Comparison of ENCODE assay signal across 1 cellular context in genomic region chr3:186571644-186572013, GRCh38.
TF ChIP-seq lines count a peak whose summit lies in the region.

No MANE protein-coding gene starts in this region.

TF ChIP-seq in liver, 16 proteins besides CTCF, POLR2A, EP300 and RAD21 (continued from another document):
- TF ChIP-seq HNF4G (IDR thresholded peaks at IDR 0.05) (no peak), JUND (IDR thresholded peaks at IDR 0.05) (no peak), REST (IDR thresholded peaks at IDR 0.05) (no peak)
- TF ChIP-seq, protein P1, sequence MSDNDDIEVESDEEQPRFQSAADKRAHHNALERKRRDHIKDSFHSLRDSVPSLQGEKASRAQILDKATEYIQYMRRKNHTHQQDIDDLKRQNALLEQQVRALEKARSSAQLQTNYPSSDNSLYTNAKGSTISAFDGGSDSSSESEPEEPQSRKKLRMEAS (IDR thresholded peaks at IDR 0.05) = no peak
TF ChIP-seq in liver: peak in this region for 0.
